8 cellular contexts compared by ENCODE assay signal in the genomic region with DNA sequence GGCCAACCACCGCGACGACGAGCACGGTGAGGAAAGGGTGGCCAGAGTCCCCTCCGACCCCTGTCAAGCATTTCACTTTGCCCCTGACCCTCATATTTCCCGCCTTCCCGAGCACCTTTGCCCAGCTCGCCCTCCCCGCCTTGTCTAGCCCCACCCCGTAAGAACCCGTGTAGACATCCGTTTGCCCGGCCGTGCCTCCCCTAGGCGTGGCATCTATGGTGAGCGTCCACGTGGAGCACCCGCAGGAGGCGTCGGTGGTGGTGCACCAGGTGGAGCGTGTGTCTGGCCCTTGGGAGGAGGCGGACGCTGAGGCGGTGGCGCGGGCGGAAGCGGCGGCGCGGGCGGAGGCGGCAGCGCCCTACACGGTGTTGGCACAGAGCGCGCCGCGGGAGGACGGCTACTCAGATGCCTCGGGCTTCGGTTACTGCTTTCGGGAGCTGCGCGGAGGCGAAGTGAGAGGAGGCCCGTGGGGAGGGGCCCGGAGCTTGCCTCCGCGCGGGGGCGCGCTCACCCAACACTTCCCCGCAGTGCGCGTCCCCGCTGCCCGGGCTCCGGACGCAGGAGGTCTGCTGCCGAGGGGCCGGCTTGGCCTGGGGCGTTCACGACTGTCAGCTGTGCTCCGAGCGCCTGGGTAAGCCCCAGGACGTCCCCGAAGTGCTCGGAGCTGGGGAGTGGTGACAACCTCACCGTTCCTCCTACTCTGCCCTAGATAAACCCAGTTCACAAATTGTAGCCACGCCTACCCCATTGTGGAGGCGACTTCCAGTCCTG. TPM values are rescaled to one million over a fixed set of nuclear protein-coding genes. Genes with fewer than 3 reads are reported as not detected.
DNase-seq lines count a peak whose midpoint lies in the region; ATAC-seq and TF ChIP-seq lines count a peak whose summit lies in the region.

No MANE protein-coding gene starts in this region.

- peak overlapping the region; percentile 5 to 71 for H3K4me3 ChIP-seq in gastroesophageal sphincter
- H3K4me3 ChIP-seq in ovary: peak overlapping the region; percentile 34
- peak overlapping the region; percentile 13 to 54 (median 46) for H3K4me3 ChIP-seq in upper lobe of left lung

- H3K9me3 ChIP-seq in gastroesophageal sphincter (no peaks in the 10 kb centered on the region), ovary (no peaks in the 10 kb centered on the region), upper lobe of left lung (no peaks in the 10 kb centered on the region)

- TF ChIP-seq CTCF in gastroesophageal sphincter (IDR thresholded peaks at IDR 0.05): peak in 2 of 4 experiments; percentile 8 to 57
- no peak for TF ChIP-seq CTCF in ovary (IDR thresholded peaks at IDR 0.05)
- peak in 3 of 6 experiments; percentile 16 to 27 (median 24) for TF ChIP-seq CTCF in upper lobe of left lung (IDR thresholded peaks at IDR 0.05)

- H3K4me1 ChIP-seq in gastroesophageal sphincter (peaks cover 0 to 92% (median 56%) of the 10 kb centered on the region in 3 donors), ovary (ENCODE audit: insufficient read depth) (peaks cover 12% of the 10 kb centered on the region), upper lobe of left lung (peaks cover 63 to 74% (median 71%) of the 10 kb centered on the region in 4 donors)

- no peaks in the 10 kb centered on the region for H3K36me3 ChIP-seq in gastroesophageal sphincter
- no peaks in the 10 kb centered on the region for H3K36me3 ChIP-seq in ovary
- no peaks in the 10 kb centered on the region for H3K36me3 ChIP-seq in upper lobe of left lung

- H3K27me3 ChIP-seq in gastroesophageal sphincter (peaks cover 25% of the 10 kb centered on the region), ovary (no peaks in the 10 kb centered on the region), upper lobe of left lung (peaks cover 0 to 16% (median 8%) of the 10 kb centered on the region in 4 donors)

- DNase-seq in HT-29 (ENCODE audit: low spot score): peak; percentile 95
- DNase-seq in activated effector memory CD4-positive, alpha-beta T cell treated with anti-CD3 and anti-CD28 coated beads, Interleukin-2, amount 50 U/mL, for 16 hours: peak; percentile 93
- peak; percentile 73 to 85 (median 78) for DNase-seq in ovary
- DNase-seq in upper lobe of left lung: peak; percentile 88 to 94
- no peak for DNase-seq in NCI-H1694 (lab: John Stamatoyannopoulos, UW)

- peak overlapping the region in 3 of 4 donors; percentile 85 to 87 (median 87) for H3K27ac ChIP-seq in gastroesophageal sphincter
- peak overlapping the region in 1 of 2 donors; percentile 30 for H3K27ac ChIP-seq in ovary
- peak overlapping the region; percentile 72 to 88 (median 86) for H3K27ac ChIP-seq in upper lobe of left lung

- 9 to 15% methylated on average over 7 to 18 of the region's 73 CpGs for WGBS in gastroesophageal sphincter (ENCODE audit: low coverage in 1 of 2), 2 donors
- WGBS in ovary, 3 donors: 3 to 16% (median 3%) methylated on average over 51 to 73 of the region's 73 CpGs
- 3 to 5% methylated on average over 36 to 54 of the region's 73 CpGs for WGBS in upper lobe of left lung, 2 donors

- intact Hi-C loops in ovary (cut with DNase I): loop anchor here in 2 of 4 donors (10.0 kb wide), 1 partner anchor 141 kb away; a partner anchor contains a TSS

- TF ChIP-seq EP300 in gastroesophageal sphincter (IDR thresholded peaks at IDR 0.05): no peak
- no peak for TF ChIP-seq EP300 in ovary (IDR thresholded peaks at IDR 0.05)
- no peak for TF ChIP-seq EP300 in upper lobe of left lung (IDR thresholded peaks at IDR 0.05)

- TF ChIP-seq POLR2A in GM10847 (IDR thresholded peaks at IDR 0.05; ENCODE audit: extremely low read depth, insufficient read length) (peak; percentile 18), Raji (IDR thresholded peaks at IDR 0.05; ENCODE audit: insufficient read depth, low read depth, low read length) (peak; percentile 73), gastroesophageal sphincter (IDR thresholded peaks at IDR 0.05) (no peak), ovary (IDR thresholded peaks at IDR 0.05) (peak; percentile 22), upper lobe of left lung (IDR thresholded peaks at IDR 0.05) (peak in 1 of 4 donors; percentile 67)

- ATAC-seq in gastroesophageal sphincter (peak; percentile 1), upper lobe of left lung (ENCODE audit: low FRiP score in 2 of 2) (peak; percentile 2 to 52)

RNA-seq across cellular contexts. Expression of a gene that starts 4.2 kb away (rescaled TPM):
- total RNA-seq in HT-29 (2014; rRNA removed; shearing (Covaris generic)): 42.1 and 56.7 TPM in 2 replicates
- total RNA-seq in gastroesophageal sphincter (100 to 1,000 TPM; 199 to 369 (median 320) TPM), ovary (100 to 1,000 TPM; 214 to 840 (median 547) TPM), upper lobe of left lung (100 to 1,000 TPM; 125 to 541 (median 401) TPM)
- polyA plus RNA-seq in ovary: 100 to 1,000 TPM; 152 to 488 TPM

RNA-seq across cellular contexts. Expression of a gene that starts 28.7 kb away (rescaled TPM):
- total RNA-seq in HT-29 (2014; rRNA removed; shearing (Covaris generic)): 128 and 142 TPM in 2 replicates
- total RNA-seq in gastroesophageal sphincter: 10 to 100 TPM; 30.3 to 50.1 (median 37.7) TPM
- total RNA-seq in ovary: 10 to 100 TPM; 23.4 to 48.7 (median 33.8) TPM
- 10 to 100 TPM; 16.3 to 34.8 TPM for polyA plus RNA-seq in ovary
- total RNA-seq in upper lobe of left lung: 100 to 1,000 TPM in 2 of 6 donors, 10 to 100 TPM in 4; 60.6 to 232 (median 90.2) TPM

Comparison
In these comparisons a context has a peak if more than half of its experiments do, and no peak if none do; other contexts are left out.
1. POLR2A ChIP-seq: peak in GM10847 (single experiment), Raji (single experiment) and ovary (single experiment); none in gastroesophageal sphincter (0 of 2).
2. Peak in every context shown above with its lines, with median percentiles within 50 percentile points of each other: H3K4me3 ChIP-seq.